1 cellular context compared by ENCODE assay signal in genomic region chr6:159871911-159872310, GRCh38.
TF ChIP-seq lines count a peak whose summit lies in the region.

No MANE protein-coding gene starts in this region.

TF ChIP-seq in GM23338, 12 proteins besides CTCF, POLR2A, EP300 and RAD21 (continued from another document):
- TF ChIP-seq ZNF462 (CRISPR knock-in tag; IDR thresholded peaks at IDR 0.05) = no peak
- no peak for TF ChIP-seq ETS1 (IDR thresholded peaks at IDR 0.05)
- TF ChIP-seq EZH2phosphoT487 (IDR thresholded peaks at IDR 0.05; ENCODE audit: unreplicated experiment) = no peak
